ENCODE assay signal across 15 cellular contexts in genomic region chr6:163773646-163774045, GRCh38.
A peak's percentile ranks its signal among the peaks of the same experiment; 100 is the strongest.
DNase-seq lines count a peak whose midpoint lies in the region; ATAC-seq and TF ChIP-seq lines count a peak whose summit lies in the region.
"Had no signal": no experiment of that assay in that cellular context is flagged by ENCODE, and none has a peak within 500 bp of the region (broad histone marks: within the 10 kb centered on the region; RNA-seq: fewer than 3 reads in every experiment).

No MANE protein-coding gene starts in this region.

- in situ Hi-C loops in ACHN (cut with HindIII; ENCODE audit: low pct_ligation_motif_present, low pct_unique_long_range_greater_than_20kb, low sequenced_read_pairs): no loop called here

- no peak for ATAC-seq in GM21526 (IDR thresholded peaks at IDR 0.05; ENCODE audit: low FRiP score, unreplicated experiment)
- ATAC-seq: GM12878, HepG2 had no signal

- no peak for TF ChIP-seq CTCF in epithelial cell of esophagus (IDR thresholded peaks at IDR 0.05; ENCODE audit: insufficient read depth, low read depth, low read length, missing control alignments)

- peak; percentile 0 for DNase-seq in COLO668 (lab: John Stamatoyannopoulos, UW; ENCODE audit: unreplicated experiment)
- peak; percentile 29 for DNase-seq in NCI-H1105 (lab: John Stamatoyannopoulos, UW)
- peak; percentile 68 for DNase-seq in NCI-H748 (lab: John Stamatoyannopoulos, UW; ENCODE audit: unreplicated experiment)
- DNase-seq in epithelial cell of esophagus (ENCODE audit: low read depth): peak; percentile 36
- DNase-seq in dermis blood vessel endothelial cell: no peak
- DNase-seq in ACHN: no peak
- DNase-seq: BE2C; CD4-positive, alpha-beta memory T cell; COR-L47; DMS79; GOT3; H9 had no signal

- H3K4me3 ChIP-seq in epithelial cell of esophagus (ENCODE audit: low read length): no peak overlapping the region
- H3K4me3 ChIP-seq: GM12878 had no signal

Comparison
In these comparisons a context has a peak if more than half of its experiments do, and no peak if none do; other contexts are left out.
1. DNase-seq: peak in COLO668 (single experiment), NCI-H1105 (single experiment), NCI-H748 (single experiment) and epithelial cell of esophagus (single experiment); none in dermis blood vessel endothelial cell (single experiment) and ACHN (single experiment).